ENCODE assay signal across 7 cellular contexts in the genomic region with DNA sequence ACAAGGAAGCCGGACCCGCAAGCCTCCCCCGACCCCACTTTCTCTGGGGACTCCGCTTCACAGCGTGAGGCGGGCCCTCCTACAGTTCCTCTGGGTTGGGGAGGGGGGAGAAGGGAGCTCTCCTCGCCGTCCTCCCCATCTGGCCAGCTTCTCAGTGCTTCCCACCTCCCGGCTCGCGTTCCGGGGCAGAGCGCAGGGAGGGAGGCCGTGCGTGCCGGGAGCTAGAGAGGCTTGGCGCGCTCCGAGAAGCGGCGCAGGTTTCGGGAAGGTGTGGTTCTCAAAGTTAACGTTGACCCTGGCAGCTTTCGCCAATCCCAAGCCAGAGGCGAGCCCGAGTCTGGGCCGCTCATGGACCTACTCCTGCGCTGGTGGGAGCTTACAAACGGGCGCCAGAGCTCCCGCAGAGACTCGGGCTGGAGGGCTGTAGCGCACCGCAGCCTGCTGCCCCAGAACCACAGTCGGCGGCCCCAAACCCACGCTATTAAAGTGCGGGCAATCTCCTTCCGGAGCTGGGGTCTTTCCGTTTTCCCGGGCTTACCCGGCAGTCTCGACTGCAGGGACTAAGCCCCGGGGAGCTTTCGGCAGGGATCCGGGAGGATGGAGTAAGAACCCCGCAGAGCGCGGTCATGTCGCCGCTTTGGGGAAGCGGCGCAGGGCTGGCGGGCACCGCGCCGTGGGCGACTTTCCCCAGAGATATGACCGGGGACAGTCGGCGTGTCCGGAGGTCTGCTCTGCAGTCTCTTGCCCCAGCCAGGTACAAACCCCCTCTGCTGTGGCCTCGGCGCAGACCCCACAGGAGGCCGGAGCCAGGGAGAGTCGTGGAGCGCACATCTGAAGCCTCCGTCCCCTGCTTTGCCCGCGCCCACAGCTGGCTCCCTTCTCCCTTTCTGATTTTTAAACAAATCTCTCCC. TPM values are rescaled to one million over a fixed set of nuclear protein-coding genes. Genes with fewer than 3 reads are reported as not detected.
DNase-seq lines count a peak whose midpoint lies in the region; ATAC-seq, FAIRE-seq and TF ChIP-seq lines count a peak whose summit lies in the region.

No MANE protein-coding gene starts in this region.

- CTCF ChIA-PET in endothelial cell of umbilical vein (lab: Charles Lee), result interaction anchor here (0.9 to 2.3 kb wide), 4 partner anchors 22 to 1660 kb away, joined by 3 to 11 read pairs (median 4); no protein-coding TSS in a partner anchor

- FAIRE-seq in endothelial cell of umbilical vein (lab: Jason Lieb, UNC), result peak; percentile 21

- peak; percentile 34 for DNase-seq in NCI-H69 (lab: John Stamatoyannopoulos, UW)
- DNase-seq in endothelial cell of umbilical vein (ENCODE audit: low read depth, low spot score), result peak; percentile 51
- peak; percentile 29 for DNase-seq in midbrain (lab: John Stamatoyannopoulos, UW)
- DNase-seq in tibial nerve (ENCODE audit: low spot score in 2 of 2), result peak in 1 of 2 donors; percentile 11
- no peak for DNase-seq in NCI-H526 treated with DMSO at 0.1 percent for 48 hours (lab: John Stamatoyannopoulos, UW)

- no peaks in the 10 kb centered on the region for H4K20me1 ChIP-seq in endothelial cell of umbilical vein (replicated peaks; ENCODE audit: control insufficient read depth, extremely low read depth, insufficient read depth, low read length)

- H3K9ac ChIP-seq in endothelial cell of umbilical vein (replicated peaks; ENCODE audit: extremely low read depth, insufficient read depth, low read length), result peak overlapping the region; percentile 63

- POLR2A ChIA-PET in endothelial cell of umbilical vein (lab: Charles Lee), result no interaction called here

- intact Hi-C loops in endothelial cell of umbilical vein (cut with micrococcal nuclease), result loop anchor here (2.0 to 5.0 kb wide), 2 partner anchors 159 to 1150 kb away; no protein-coding TSS in a partner anchor

- H3K27me3 ChIP-seq in endothelial cell of umbilical vein (ENCODE audit: control insufficient read depth in 2 of 2, insufficient read depth in 2 of 2, low read length in 2 of 2) (no peaks in the 10 kb centered on the region), tibial nerve (no peaks in the 10 kb centered on the region)

- 0 to 1% methylated on average over 34 to 64 of the region's 70 CpGs for WGBS in tibial nerve, 2 donors

- TF ChIP-seq EP300 in tibial nerve (IDR thresholded peaks at IDR 0.05), result no peak

- H3K4me1 ChIP-seq in endothelial cell of umbilical vein (ENCODE audit: control insufficient read depth, extremely low read depth, insufficient read depth, low read length), result peaks cover 34% of the 10 kb centered on the region
- peaks cover 0 to 54% (median 19%) of the 10 kb centered on the region in 4 donors for H3K4me1 ChIP-seq in tibial nerve

- H3K9me3 ChIP-seq in endothelial cell of umbilical vein (replicated peaks; ENCODE audit: control insufficient read depth, insufficient read depth, low read length) (no peaks in the 10 kb centered on the region), tibial nerve (no peaks in the 10 kb centered on the region)

- peak overlapping the region; percentile 94 for H2AFZ ChIP-seq in endothelial cell of umbilical vein (ENCODE audit: low read depth, low read length)

- no peaks in the 10 kb centered on the region for H3K36me3 ChIP-seq in endothelial cell of umbilical vein (ENCODE audit: control insufficient read depth in 2 of 2, extremely low read depth in 1 of 2, insufficient read depth in 2 of 2, low read length in 2 of 2)
- no peaks in the 10 kb centered on the region for H3K36me3 ChIP-seq in tibial nerve

- BruUV-seq in endothelial cell of umbilical vein (replicated peaks; lab: Mats Ljungman, UMichigan), result no TSS peak

- peak overlapping the region; percentile 32 to 71 (median 71) for H3K4me3 ChIP-seq in endothelial cell of umbilical vein (replicated peaks in 1 of 3; ENCODE audit: insufficient read depth in 1 of 3, low read depth in 1 of 3, low read length in 3 of 3)
- peak overlapping the region; percentile 57 to 79 (median 66) for H3K4me3 ChIP-seq in tibial nerve

- no peaks in the 10 kb centered on the region for H3K9me1 ChIP-seq in endothelial cell of umbilical vein (replicated peaks; ENCODE audit: control insufficient read depth, extremely low read depth, insufficient read depth, low read length)

- ATAC-seq in GM21447 (IDR thresholded peaks at IDR 0.05; ENCODE audit: unreplicated experiment) (no peak), GM18867 (IDR thresholded peaks at IDR 0.05; ENCODE audit: unreplicated experiment) (no peak)

- peak overlapping the region; percentile 67 for H3K4me2 ChIP-seq in endothelial cell of umbilical vein (ENCODE audit: insufficient read depth, low read length)

- H3K27ac ChIP-seq in endothelial cell of umbilical vein (ENCODE audit: insufficient read depth, low read depth, low read length) (peak overlapping the region; percentile 12), tibial nerve (peak overlapping the region; percentile 69 to 95 (median 83))

- no peak for TF ChIP-seq CTCF in endothelial cell of umbilical vein (IDR thresholded peaks at IDR 0.05; ENCODE audit: extremely low read depth in 1 of 2, insufficient read depth in 1 of 2, low read depth in 1 of 2, low read length in 2 of 2)
- TF ChIP-seq CTCF in tibial nerve (IDR thresholded peaks at IDR 0.05), result no peak

- peaks cover 8% of the 10 kb centered on the region for H3K79me2 ChIP-seq in endothelial cell of umbilical vein (ENCODE audit: control insufficient read depth, insufficient read depth, low read length)

- dilution Hi-C loops in endothelial cell of umbilical vein (cut with MboI; ENCODE audit: extremely low pct_ligation_motif_present, low sequenced_read_pairs), result no loop called here

- no peak for TF ChIP-seq POLR2A in endothelial cell of umbilical vein (IDR thresholded peaks at IDR 0.05; ENCODE audit: low read depth, low read length)
- TF ChIP-seq POLR2A in tibial nerve (IDR thresholded peaks at IDR 0.05), result no peak

TF ChIP-seq in endothelial cell of umbilical vein, 7 proteins besides CTCF, POLR2A, EP300 and RAD21:
- no peak for TF ChIP-seq GATA2 (IDR thresholded peaks at IDR 0.05; ENCODE audit: insufficient read depth, insufficient read length, low read depth, low read length)
TF ChIP-seq in endothelial cell of umbilical vein: peak in this region for 0.

RNA-seq across cellular contexts. Expression of gene CDH11, which starts 0.8 kb away (rescaled TPM):
- total RNA-seq in endothelial cell of umbilical vein (14.9 and 30.4 TPM in 2 replicates), tibial nerve (100 to 1,000 TPM in 1 of 4 donors, 10 to 100 TPM in 3; 72.6 to 265 (median 98.1) TPM)
- 24.8 and 32.7 TPM in 2 replicates for polyA plus RNA-seq in endothelial cell of umbilical vein
- 22.9 and 27.2 TPM in 2 replicates for polyA plus RNA-seq in endothelial cell of umbilical vein (2011; cell fraction: cytosol; rRNA removed)
- polyA plus RNA-seq in endothelial cell of umbilical vein (2011; cell fraction: nucleus; rRNA removed), result 27.4 and 40.1 TPM in 2 replicates
- polyA plus RNA-seq in endothelial cell of umbilical vein (2012), result 10.1 and 32.4 TPM in 2 replicates
- 81.2 and 98.8 TPM in 2 replicates for polyA minus RNA-seq in endothelial cell of umbilical vein
- not detected for polyA minus RNA-seq in endothelial cell of umbilical vein (2011; cell fraction: cytosol; rRNA and poly(A)+ RNA removed)
- polyA minus RNA-seq in endothelial cell of umbilical vein (2011; cell fraction: nucleus; rRNA and poly(A)+ RNA removed), result 73.7 and 77.8 TPM in 2 replicates
